ENCODE assay signal across 8 cellular contexts in the genomic region with DNA sequence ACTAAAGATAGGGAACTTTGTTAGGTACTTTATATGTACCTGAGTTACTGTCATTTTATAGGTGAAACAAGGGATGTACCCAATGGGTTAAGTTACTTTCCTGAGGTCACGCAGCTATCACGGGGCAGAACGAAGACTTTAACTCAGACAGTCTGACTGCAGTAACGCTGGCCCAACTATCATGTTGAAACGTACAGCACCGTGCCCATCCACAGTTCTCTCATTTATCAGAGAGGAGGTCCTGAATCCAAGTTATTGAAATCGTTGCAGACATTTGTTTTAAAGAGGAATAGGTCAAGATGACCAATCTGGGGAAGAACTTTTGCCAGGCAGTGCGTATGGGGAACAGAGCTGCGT. TPM values are rescaled to one million over a fixed set of nuclear protein-coding genes. Genes with fewer than 3 reads are reported as not detected.
A peak's percentile ranks its signal among the peaks of the same experiment; 100 is the strongest.
DNase-seq lines count a peak whose midpoint lies in the region; ATAC-seq and TF ChIP-seq lines count a peak whose summit lies in the region.

No MANE protein-coding gene starts in this region.

- no peak for TF ChIP-seq POLR2A in sigmoid colon (IDR thresholded peaks at IDR 0.05)

- TF ChIP-seq CTCF in 22Rv1 (IDR thresholded peaks at IDR 0.05), result no peak
- no peak for TF ChIP-seq CTCF in LNCaP clone FGC (IDR thresholded peaks at IDR 0.05; ENCODE audit: control insufficient read depth, extremely low read depth, insufficient read depth)
- no peak for TF ChIP-seq CTCF in endodermal cell (conservative IDR thresholded peaks at IDR 0.05)
- no peak for TF ChIP-seq CTCF in sigmoid colon (IDR thresholded peaks at IDR 0.05)

- ATAC-seq in GM19455 (IDR thresholded peaks at IDR 0.05; ENCODE audit: unreplicated experiment) (peak; percentile 8), HG03025 (IDR thresholded peaks at IDR 0.05; ENCODE audit: low FRiP score, unreplicated experiment) (no peak), HG02870 (IDR thresholded peaks at IDR 0.05; ENCODE audit: unreplicated experiment) (no peak)

- H3K27me3 ChIP-seq in endodermal cell (ENCODE audit: control insufficient read depth, insufficient read depth, low read length, poor library complexity, severe bottlenecking), result peaks cover 14% of the 10 kb centered on the region
- H3K27me3 ChIP-seq in sigmoid colon, result peaks cover 0 to 11% (median 0%) of the 10 kb centered on the region in 3 donors

- intact Hi-C loops in sigmoid colon (cut with DNase I), result no loop called here

- peak overlapping the region; percentile 64 for H3K4me3 Mint-ChIP-seq in endodermal cell

- peak overlapping the region; percentile 51; the same call in 1 of the 2 replicates for H3K27ac ChIP-seq in 22Rv1
- H3K27ac ChIP-seq in endodermal cell (ENCODE audit: low read depth, low read length), result no peak overlapping the region
- no peak overlapping the region for H3K27ac ChIP-seq in sigmoid colon

- no peaks in the 10 kb centered on the region for H3K9me3 Mint-ChIP-seq in endodermal cell

- peaks cover 35% of the 10 kb centered on the region for H3K27me3 Mint-ChIP-seq in endodermal cell (ENCODE audit: insufficient read depth)

- no peaks in the 10 kb centered on the region for H3K36me3 Mint-ChIP-seq in endodermal cell (ENCODE audit: low read depth)

- H3K4me1 ChIP-seq in endodermal cell (ENCODE audit: control insufficient read depth, insufficient read depth, low read length), result no peaks in the 10 kb centered on the region
- H3K4me1 ChIP-seq in sigmoid colon, result peaks cover 0 to 20% (median 8%) of the 10 kb centered on the region in 4 donors

- TF ChIP-seq EP300 in sigmoid colon (IDR thresholded peaks at IDR 0.05), result no peak

- H3K9me3 ChIP-seq in endodermal cell (ENCODE audit: control insufficient read depth, low read length) (no peaks in the 10 kb centered on the region), sigmoid colon (no peaks in the 10 kb centered on the region)

- peak overlapping the region; percentile 63 for H3K4me3 ChIP-seq in LNCaP clone FGC (ENCODE audit: low read depth, low read length)
- no peak overlapping the region for H3K4me3 ChIP-seq in endodermal cell (ENCODE audit: low read length)
- peak overlapping the region in 3 of 4 donors; percentile 63 to 74 (median 72) for H3K4me3 ChIP-seq in sigmoid colon

- no peak overlapping the region for H3K27ac Mint-ChIP-seq in endodermal cell

- no peak overlapping the region for H3K9ac ChIP-seq in endodermal cell (ENCODE audit: extremely low read depth, low read length, poor library complexity, severe bottlenecking)

- no peak for DNase-seq in LNCaP clone FGC (ENCODE audit: low read depth)
- no peak for DNase-seq in endodermal cell
- DNase-seq in sigmoid colon, result no peak
- DNase-seq in SHP77 (lab: John Stamatoyannopoulos, UW), result no peak

- H3K36me3 ChIP-seq in endodermal cell (ENCODE audit: control insufficient read depth, insufficient read depth, low read length) (no peaks in the 10 kb centered on the region), sigmoid colon (no peaks in the 10 kb centered on the region)

- peaks cover 13% of the 10 kb centered on the region for H3K4me1 Mint-ChIP-seq in endodermal cell

- WGBS in endodermal cell (ENCODE audit: insufficient coverage in 1 of 2, insufficient read length in 1 of 2), 2 experiments, result 48 to 50% methylated on average over 9 of the region's 9 CpGs
- WGBS in sigmoid colon, 2 donors, result 3 to 5% methylated on average over 9 of the region's 9 CpGs

RNA-seq across cellular contexts. Expression of a gene that starts 0.6 kb away (rescaled TPM):
- total RNA-seq in endodermal cell (10 to 100 TPM; 43.7 to 57.0 TPM), sigmoid colon (1 to 10 TPM; 1.6 to 4.4 (median 3.1) TPM)
- polyA plus RNA-seq in endodermal cell (2013, experiment 1 of 2), result 43.2 TPM
- 43.9 TPM for polyA plus RNA-seq in endodermal cell (2013, experiment 2 of 2)
- polyA plus RNA-seq in sigmoid colon, result 100 to 1,000 TPM in 2 of 3 donors, 10 to 100 TPM in 1; 55.6 to 310 (median 230) TPM

Comparison
In these comparisons a context has a peak if more than half of its experiments do, and no peak if none do; other contexts are left out.
1. RNA of a gene that starts 0.6 kb away (total RNA-seq): 43.7 to 57.0 TPM in endodermal cell; 1.6 to 4.4 TPM in sigmoid colon; every median in the first group is over 4 times any median in the second.